36 cellular contexts compared by ENCODE assay signal in the genomic region with DNA sequence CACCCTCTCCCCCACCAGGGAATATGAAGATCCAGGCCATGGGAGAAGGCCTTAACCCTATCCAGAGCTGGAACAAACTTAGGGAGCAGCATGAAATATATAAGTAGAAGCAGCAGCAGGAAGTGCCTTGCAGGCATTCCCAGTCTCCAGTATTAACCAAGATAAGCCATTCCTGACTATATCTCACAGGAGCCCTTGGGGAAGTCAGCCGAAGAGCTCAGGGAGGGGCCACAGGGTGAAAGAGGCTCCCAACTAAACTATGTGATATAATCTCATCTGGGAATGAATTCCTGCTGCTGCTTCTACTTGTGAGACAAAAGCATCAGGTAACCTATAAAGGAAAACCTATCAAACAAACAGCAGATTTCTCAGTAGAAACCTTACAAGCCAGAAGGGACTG. TPM values are rescaled to one million over a fixed set of nuclear protein-coding genes. Genes with fewer than 3 reads are reported as not detected.
"Had no signal": no experiment of that assay in that cellular context is flagged by ENCODE, and none has a peak within 500 bp of the region (broad histone marks: within the 10 kb centered on the region; RNA-seq: fewer than 3 reads in every experiment).

No MANE protein-coding gene starts in this region.

- H3K27ac ChIP-seq: KMS-11 had no signal

- H3K36me3 ChIP-seq: MG63 had no signal

- H3K4me2 ChIP-seq: KMS-11 had no signal

- DNase-seq: Karpas-422, Kasumi-1, KBM-7, KG1, MG63, MM.1S, MV-4-11, NCI-H1048, NCI-H1092, NCI-H1092 treated with DMSO at 0.1 percent for 48 hours, NCI-H1105, NCI-H1105 treated with DMSO at 0.1 percent for 48 hours, NCI-H1417, NCI-H1417 treated with DMSO at 0.1 percent for 48 hours, NCI-H1436, NCI-H1436 treated with DMSO at 0.1 percent for 48 hours, NCI-H146, NCI-H1694, NCI-H1694 treated with DMSO at 0.1 percent for 48 hours, NCI-H187, NCI-H187 treated with DMSO at 0.1 percent for 48 hours, NCI-H1930, NCI-H2029, NCI-H2029 treated with DMSO at 0.1 percent for 48 hours, NCI-H2081, NCI-H2081 treated with DMSO at 0.1 percent for 48 hours, NCI-H2107, NCI-H2171, NCI-H2171 treated with DMSO at 0.1 percent for 48 hours, NCI-H2227 treated with DMSO at 0.1 percent for 48 hours, NCI-H345, NCI-H446, NCI-H446 treated with DMSO at 0.1 percent for 48 hours, NCI-H510A had no signal

- H3K27me3 ChIP-seq: MG63 had no signal

- H3K9ac ChIP-seq: KMS-11 had no signal

- H3K4me3 ChIP-seq: MG63 had no signal

RNA-seq across cellular contexts. Expression of a gene that starts 36.1 kb away (rescaled TPM):
- total RNA-seq: LHCN-M2 had no signal
